ENCODE assay signal across 15 cellular contexts in the genomic region with DNA sequence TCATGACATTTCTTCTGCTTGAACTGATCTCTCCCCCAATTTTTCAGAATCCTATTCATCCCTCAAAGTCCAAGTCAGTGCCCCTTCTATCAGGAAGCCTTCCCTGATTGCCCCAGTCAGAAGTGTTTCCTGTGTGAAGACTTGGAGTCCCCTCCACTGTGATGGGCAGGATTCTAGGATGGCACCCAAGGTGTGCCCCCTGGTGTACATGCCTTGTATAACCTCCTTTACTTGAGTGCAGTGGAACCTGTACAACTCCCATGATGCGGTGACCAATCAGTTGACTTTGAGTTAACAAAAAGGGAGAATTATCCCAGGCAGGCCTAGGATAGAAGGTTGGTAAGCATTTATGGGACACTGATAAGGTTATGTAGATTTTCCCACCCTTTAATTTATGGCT. TPM values are rescaled to one million over a fixed set of nuclear protein-coding genes. Genes with fewer than 3 reads are reported as not detected.
A peak's percentile ranks its signal among the peaks of the same experiment; 100 is the strongest.
DNase-seq lines count a peak whose midpoint lies in the region; ATAC-seq and TF ChIP-seq lines count a peak whose summit lies in the region.
"Had no signal": no experiment of that assay in that cellular context is flagged by ENCODE, and none has a peak within 500 bp of the region (broad histone marks: within the 10 kb centered on the region; RNA-seq: fewer than 3 reads in every experiment).

No MANE protein-coding gene starts in this region.

- H3K27me3 ChIP-seq in heart right ventricle, result no peaks in the 10 kb centered on the region
- H3K27me3 ChIP-seq: colonic mucosa had no signal

- ATAC-seq in heart right ventricle (no peak), GM18861 (IDR thresholded peaks at IDR 0.05; ENCODE audit: unreplicated experiment) (no peak), GM21528 (IDR thresholded peaks at IDR 0.05; ENCODE audit: low FRiP score, unreplicated experiment) (no peak)

- no peak overlapping the region for H3K4me3 ChIP-seq in fibroblast of mammary gland (ENCODE audit: control insufficient read depth, low read depth, low read length)
- H3K4me3 ChIP-seq in heart right ventricle, result no peak overlapping the region
- H3K4me3 ChIP-seq: colonic mucosa had no signal

- no peaks in the 10 kb centered on the region for H3K4me1 ChIP-seq in heart right ventricle
- H3K4me1 ChIP-seq: colonic mucosa had no signal

- no peak overlapping the region for H3K27ac ChIP-seq in heart right ventricle
- H3K27ac ChIP-seq: colonic mucosa had no signal

- DNase-seq in stimulated activated CD4-positive, alpha-beta T cell treated with anti-CD3 and anti-CD28 coated beads, Interleukin-15, amount 100 ng/mL, for 24 hours, result peak; percentile 6
- no peak for DNase-seq in stimulated activated CD4-positive, alpha-beta T cell treated with anti-CD3 and anti-CD28 coated beads, Interleukin-4, amount 100 ng/mL, for 4 hours
- DNase-seq in NAMALWA (ENCODE audit: low spot score) (peak; percentile 1), fibroblast of mammary gland (ENCODE audit: low read depth) (peak; percentile 25), heart right ventricle (no peak), NCI-H345 treated with DMSO at 0.1 percent for 48 hours (lab: John Stamatoyannopoulos, UW; ENCODE audit: unreplicated experiment) (no peak)
- DNase-seq: activated naive CD4-positive, alpha-beta T cell treated with anti-CD3 and anti-CD28 coated beads, Interleukin-2, amount 50 U/mL, for 16 hours; colonic mucosa; NCI-H1417; NCI-H526 treated with DMSO at 0.1 percent for 48 hours; posterior cingulate gyrus; stimulated activated CD4-positive, alpha-beta T cell treated with anti-CD3 and anti-CD28 coated beads, Interleukin-2, amount 100 ng/mL, for 48 hours had no signal

- H3K36me3 ChIP-seq in heart right ventricle, result no peaks in the 10 kb centered on the region
- H3K36me3 ChIP-seq: colonic mucosa had no signal

- H3K9me3 ChIP-seq in heart right ventricle, result no peaks in the 10 kb centered on the region
- H3K9me3 ChIP-seq: colonic mucosa had no signal

- peak; percentile 33 for TF ChIP-seq CTCF in fibroblast of mammary gland (conservative IDR thresholded peaks at IDR 0.05; ENCODE audit: control insufficient read depth, insufficient read depth, low read depth, low read length)
- peak in 1 of 9 donors; percentile 25 for TF ChIP-seq CTCF in heart right ventricle (IDR thresholded peaks at IDR 0.05)

- WGBS in heart right ventricle, 2 donors, result 94 to 97% methylated on average over 1 of the region's 1 CpG

- intact Hi-C loops in heart right ventricle (cut with DNase I), result no loop called here

RNA-seq across cellular contexts. Expression of gene MYH13, which starts 23.4 kb away (rescaled TPM):
- not detected for total RNA-seq in heart right ventricle
- not detected for polyA plus RNA-seq in heart right ventricle
- total RNA-seq: glomerular endothelial cell had no signal

Comparison
In these comparisons a context has a peak if more than half of its experiments do, and no peak if none do; other contexts are left out.
1. DNase-seq: peak in stimulated activated CD4-positive, alpha-beta T cell treated with anti-CD3 and anti-CD28 coated beads, Interleukin-15, amount 100 ng/mL, for 24 hours (single experiment), NAMALWA (single experiment) and fibroblast of mammary gland (single experiment); none in stimulated activated CD4-positive, alpha-beta T cell treated with anti-CD3 and anti-CD28 coated beads, Interleukin-4, amount 100 ng/mL, for 4 hours (0 of 2), heart right ventricle (0 of 2) and NCI-H345 treated with DMSO at 0.1 percent for 48 hours (single experiment).